Comparison of ENCODE assay signal across 10 cellular contexts in the genomic region with DNA sequence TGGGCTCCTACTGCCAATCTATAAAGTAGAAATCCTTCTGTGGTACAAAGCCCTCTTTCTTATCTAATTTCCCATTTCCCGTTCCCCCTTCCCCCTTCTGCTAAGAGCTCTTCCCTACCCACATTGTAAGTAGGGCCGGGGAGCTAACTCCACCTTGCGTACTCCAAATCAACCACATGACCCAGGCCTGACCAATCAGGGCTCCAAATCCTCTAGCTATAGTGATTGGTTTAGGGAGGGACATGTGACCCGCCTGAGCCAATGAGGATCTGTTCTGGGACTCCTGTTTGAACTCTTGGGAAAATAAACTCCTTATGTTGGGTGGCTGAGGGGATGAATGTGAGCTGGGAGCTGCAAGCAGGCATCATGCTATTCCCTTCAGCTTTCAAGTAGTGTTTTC. TPM values are rescaled to one million over a fixed set of nuclear protein-coding genes. Genes with fewer than 3 reads are reported as not detected.
DNase-seq lines count a peak whose midpoint lies in the region; TF ChIP-seq lines count a peak whose summit lies in the region.
"Had no signal": no experiment of that assay in that cellular context is flagged by ENCODE, and none has a peak within 500 bp of the region (broad histone marks: within the 10 kb centered on the region; RNA-seq: fewer than 3 reads in every experiment).

No MANE protein-coding gene starts in this region.

- H3K79me2 ChIP-seq in H9 (ENCODE audit: insufficient read depth, low read length): no peaks in the 10 kb centered on the region

- no peak overlapping the region for H3K27ac ChIP-seq in H9 (ENCODE audit: insufficient read length, low read depth, low read length)
- H3K27ac ChIP-seq: coronary artery had no signal

- H3K14ac ChIP-seq in H9 (ENCODE audit: insufficient read depth, low read length): no peak overlapping the region

- no peaks in the 10 kb centered on the region for H3K23me2 ChIP-seq in H9 (ENCODE audit: insufficient read length, low read depth, low read length, poor library complexity, severe bottlenecking)

- H4K8ac ChIP-seq in H9 (replicated peaks; ENCODE audit: insufficient read length, low read depth, low read length): no peak overlapping the region

- no peak overlapping the region for H2AK5ac ChIP-seq in H9 (ENCODE audit: insufficient read length, low read length)

- no peak overlapping the region for H2AFZ ChIP-seq in H9 (ENCODE audit: low read length)

- no peak overlapping the region for H2BK15ac ChIP-seq in H9 (ENCODE audit: low read depth, low read length)

- H3T11ph ChIP-seq in H9 (ENCODE audit: low read length): no peak overlapping the region

- no peaks in the 10 kb centered on the region; the same call in 1 of the 2 replicates for H3K27me3 ChIP-seq in H9 (ENCODE audit: insufficient read depth, low read length)

- H3K36me3 Mint-ChIP-seq in H9 (ENCODE audit: insufficient read depth in 1 of 3, low read depth in 3 of 3): no peaks in the 10 kb centered on the region; a peak in 2 of 7 replicates

- H3K4ac ChIP-seq in H9 (ENCODE audit: low read depth, low read length): no peak overlapping the region

- no peak overlapping the region for H3K18ac ChIP-seq in H9 (ENCODE audit: insufficient read length, low read depth, low read length)

- DNase-seq in NOMO-1 treated with DMSO at 0.1 percent for 48 hours (lab: John Stamatoyannopoulos, UW; ENCODE audit: unreplicated experiment): peak; percentile 18
- DNase-seq in NOMO-1 treated with dmso at 0.1 percent for 144 hours (lab: John Stamatoyannopoulos, UW; ENCODE audit: unreplicated experiment): no peak
- DNase-seq in H9: peak; percentile 87
- DNase-seq in SHP77 treated with DMSO at 0.1 percent for 48 hours (lab: John Stamatoyannopoulos, UW): peak; percentile 7
- DNase-seq in iPS DF 19.7 (ENCODE audit: low read depth, low spot score): peak; percentile 75
- DNase-seq in effector CD8-positive, alpha-beta T cell (lab: John Stamatoyannopoulos, UW): no peak
- no peak for DNase-seq in HuH-7.5 (ENCODE audit: low spot score)
- no peak for DNase-seq in NCI-H2196 treated with DMSO at 0.1 percent for 48 hours (lab: John Stamatoyannopoulos, UW; ENCODE audit: unreplicated experiment)

- no peak overlapping the region for H3K9ac ChIP-seq in H9 (ENCODE audit: extremely low read depth, insufficient read length, low read length)

- WGBS in H9 (ENCODE audit: extremely low coverage, insufficient read length, low lambda C conversion rate): no CpG with 5 or more reads among the region's 4 CpGs

- no peaks in the 10 kb centered on the region for H3K9me3 ChIP-seq in H9 (ENCODE audit: control insufficient read depth, low read depth, low read length)

- no peak overlapping the region for H3K4me3 Mint-ChIP-seq in H9
- H3K4me3 Mint-ChIP-seq: neural crest cell had no signal

- H3K27me3 Mint-ChIP-seq in H9 (ENCODE audit: low read depth): peaks cover 5% of the 10 kb centered on the region

- no peaks in the 10 kb centered on the region for H3K79me1 ChIP-seq in H9 (ENCODE audit: insufficient read depth, low read depth, low read length, poor library complexity, severe bottlenecking)

- no peak overlapping the region for H4K91ac ChIP-seq in H9 (ENCODE audit: insufficient read length, low read depth, low read length)

- TF ChIP-seq CTCF in H9 (conservative IDR thresholded peaks at IDR 0.05): no peak

- no peak overlapping the region for H3K4me2 ChIP-seq in H9 (ENCODE audit: insufficient read depth, insufficient read length, low read length)

- H3K4me1 Mint-ChIP-seq in H9: peaks cover 11 to 36% of the 10 kb centered on the region in 2 experiments

- no peak overlapping the region for H4K5ac ChIP-seq in H9 (ENCODE audit: insufficient read length, low read depth, low read length)

- no peak overlapping the region for H2BK5ac ChIP-seq in H9 (ENCODE audit: insufficient read length, low read length)

- H2BK12ac ChIP-seq in H9 (ENCODE audit: insufficient read length, low read depth, low read length): no peak overlapping the region

- H3K56ac ChIP-seq in H9 (ENCODE audit: insufficient read length, low read depth, low read length): no peak overlapping the region

- peak overlapping the region in 2 of 3 experiments; percentile 18 to 31; a peak in 2 of 7 replicates for H3K27ac Mint-ChIP-seq in H9

- H4K20me1 ChIP-seq in H9 (ENCODE audit: control insufficient read depth, insufficient read depth, insufficient read length): no peaks in the 10 kb centered on the region

- no peak overlapping the region for H3K23ac ChIP-seq in H9 (ENCODE audit: insufficient read length, low read depth, low read length)

- H3K4me1 ChIP-seq in H9 (ENCODE audit: insufficient read depth, low read length): no peaks in the 10 kb centered on the region

- no peaks in the 10 kb centered on the region for H3K9me3 Mint-ChIP-seq in H9

- no peak overlapping the region for H2BK20ac ChIP-seq in H9 (ENCODE audit: low read depth, low read length, poor library complexity, severe bottlenecking)

- no peak overlapping the region for H2BK120ac ChIP-seq in H9 (ENCODE audit: low read depth, low read length, poor library complexity, severe bottlenecking)

RNA-seq across cellular contexts. Expression of a gene that starts 40.9 kb away (rescaled TPM):
- total RNA-seq in H9 (2021): not detected in 2 replicates

RNA-seq across cellular contexts. Expression of a gene that starts 56.0 kb away (rescaled TPM):
- total RNA-seq in H9 (2021): not detected in 2 replicates
- total RNA-seq: neural crest cell had no signal

Comparison
In these comparisons a context has a peak if more than half of its experiments do, and no peak if none do; other contexts are left out.
1. DNase-seq: peak in NOMO-1 treated with DMSO at 0.1 percent for 48 hours (single experiment), H9 (single experiment), SHP77 treated with DMSO at 0.1 percent for 48 hours (single experiment) and iPS DF 19.7 (single experiment); none in NOMO-1 treated with dmso at 0.1 percent for 144 hours (single experiment), effector CD8-positive, alpha-beta T cell (single experiment), HuH-7.5 (single experiment) and NCI-H2196 treated with DMSO at 0.1 percent for 48 hours (single experiment).